In genomic region chr19:18205180-18205915, GRCh38 we compare ENCODE assay signal across 8 cellular contexts. TPM values are rescaled to one million over a fixed set of nuclear protein-coding genes. Genes with fewer than 3 reads are reported as not detected.
A peak's percentile ranks its signal among the peaks of the same experiment; 100 is the strongest.
DNase-seq lines count a peak whose midpoint lies in the region; ATAC-seq and TF ChIP-seq lines count a peak whose summit lies in the region.

No MANE protein-coding gene starts in this region.

- peak overlapping the region; percentile 84 to 100 (median 98) for H3K27ac ChIP-seq in dorsolateral prefrontal cortex

- H3K4me3 ChIP-seq in dorsolateral prefrontal cortex, result peak overlapping the region; percentile 36 to 96 (median 82)

- H3K36me3 Mint-ChIP-seq in activated CD4-positive, alpha-beta T cell treated with anti-CD3 and anti-CD28 coated beads, Interleukin-2, amount 10 ng/mL, durations not matched to agents 24 days and 14 days (ENCODE audit: low read depth), result peaks cover 9% of the 10 kb centered on the region

- peak; percentile 24 for ATAC-seq in left lobe of liver
- ATAC-seq in GM21737 (IDR thresholded peaks at IDR 0.05; ENCODE audit: unreplicated experiment), result no peak
- no peak for ATAC-seq in HG03571 (IDR thresholded peaks at IDR 0.05; ENCODE audit: unreplicated experiment)

- peak in 8 of 56 donors; percentile 3 to 21 (median 11) for TF ChIP-seq CTCF in dorsolateral prefrontal cortex (IDR thresholded peaks at IDR 0.05 in 54 of 56, conservative IDR thresholded peaks at IDR 0.05 in 2 of 56; ENCODE audit: low read depth in 1 of 56, partially characterized antibody in 56 of 56)

- intact Hi-C loops in activated CD4-positive, alpha-beta T cell treated with anti-CD3 and anti-CD28 coated beads, Interleukin-2, amount 10 ng/mL, durations not matched to agents 24 days and 14 days (cut with micrococcal nuclease), result loop anchor here (2.0 kb wide), 2 partner anchors 19 to 73 kb away; no protein-coding TSS in a partner anchor
- intact Hi-C loops in dorsolateral prefrontal cortex (cut with DNase I), result loop anchor here in 1 of 2 donors (5.0 kb wide), 1 partner anchor 117 kb away; the partner anchor contains the start of gene LSM4

- DNase-seq in GDM1 (lab: John Stamatoyannopoulos, UW), result peak; percentile 51
- peak; percentile 74 for DNase-seq in NCI-H146 (lab: John Stamatoyannopoulos, UW)
- peak; percentile 87 for DNase-seq in activated CD4-positive, alpha-beta T cell treated with anti-CD3 and anti-CD28 coated beads, Interleukin-2, amount 10 ng/mL, durations not matched to agents 24 days and 14 days
- peak; percentile 47 to 91 (median 82) for DNase-seq in dorsolateral prefrontal cortex
- peak; percentile 77 for DNase-seq in left lobe of liver (ENCODE audit: low spot score)
- peak; percentile 62 to 66 for DNase-seq in stimulated activated CD4-positive, alpha-beta T cell treated with anti-CD3 and anti-CD28 coated beads, Interleukin-2, amount 100 ng/mL, for 24 hours

- peaks cover 21% of the 10 kb centered on the region for H3K4me1 Mint-ChIP-seq in activated CD4-positive, alpha-beta T cell treated with anti-CD3 and anti-CD28 coated beads, Interleukin-2, amount 10 ng/mL, durations not matched to agents 24 days and 14 days

- H3K27me3 Mint-ChIP-seq in activated CD4-positive, alpha-beta T cell treated with anti-CD3 and anti-CD28 coated beads, Interleukin-2, amount 10 ng/mL, durations not matched to agents 24 days and 14 days, result peaks cover 5% of the 10 kb centered on the region

- H3K27ac Mint-ChIP-seq in activated CD4-positive, alpha-beta T cell treated with anti-CD3 and anti-CD28 coated beads, Interleukin-2, amount 10 ng/mL, durations not matched to agents 24 days and 14 days, result peak overlapping the region; percentile 95

- peak overlapping the region; percentile 84 for H3K4me3 Mint-ChIP-seq in activated CD4-positive, alpha-beta T cell treated with anti-CD3 and anti-CD28 coated beads, Interleukin-2, amount 10 ng/mL, durations not matched to agents 24 days and 14 days

- H3K27me3 ChIP-seq in dorsolateral prefrontal cortex, result no peaks in the 10 kb centered on the region

- H3K9me3 Mint-ChIP-seq in activated CD4-positive, alpha-beta T cell treated with anti-CD3 and anti-CD28 coated beads, Interleukin-2, amount 10 ng/mL, durations not matched to agents 24 days and 14 days, result no peaks in the 10 kb centered on the region

RNA-seq across cellular contexts. Expression of gene RAB3A, which starts 1.5 kb away (rescaled TPM):
- 9.6 and 10.3 TPM in 2 replicates for total RNA-seq in activated CD4-positive, alpha-beta T cell treated with anti-CD3 and anti-CD28 coated beads, Interleukin-2, amount 10 ng/mL, durations not matched to agents 24 days and 14 days
- total RNA-seq in dorsolateral prefrontal cortex (100 to 1,000 TPM; 110 to 560 (median 402) TPM), left lobe of liver (2.1 TPM)

RNA-seq across cellular contexts. Expression of gene MPV17L2, which starts 12.3 kb away (rescaled TPM):
- total RNA-seq in activated CD4-positive, alpha-beta T cell treated with anti-CD3 and anti-CD28 coated beads, Interleukin-2, amount 10 ng/mL, durations not matched to agents 24 days and 14 days, result 18.4 and 20.9 TPM in 2 replicates
- total RNA-seq in dorsolateral prefrontal cortex (10 to 100 TPM in 12 of 120 experiments, 1 to 10 TPM in 108; 3.8 to 12.2 (median 7.5) TPM), left lobe of liver (8.6 TPM)

RNA-seq across cellular contexts. Expression of gene PDE4C, which starts 20.9 kb away (rescaled TPM):
- 0.14 and 0.37 TPM in 2 replicates for total RNA-seq in activated CD4-positive, alpha-beta T cell treated with anti-CD3 and anti-CD28 coated beads, Interleukin-2, amount 10 ng/mL, durations not matched to agents 24 days and 14 days
- total RNA-seq in dorsolateral prefrontal cortex, result 10 to 100 TPM in 12 of 120 experiments, 1 to 10 TPM in 107, under 1 TPM in 1; 0.81 to 14.6 (median 4.8) TPM
- total RNA-seq in left lobe of liver, result 0.60 TPM

RNA-seq across cellular contexts. Expression of gene IFI30, which starts 31.7 kb away (rescaled TPM):
- total RNA-seq in activated CD4-positive, alpha-beta T cell treated with anti-CD3 and anti-CD28 coated beads, Interleukin-2, amount 10 ng/mL, durations not matched to agents 24 days and 14 days, result 49.4 and 52.7 TPM in 2 replicates
- total RNA-seq in dorsolateral prefrontal cortex, result 10 to 100 TPM in 35 of 120 experiments, 1 to 10 TPM in 68, under 1 TPM in 9, not detected in 8; 0.30 to 75.4 (median 7.3) TPM
- 57.6 TPM for total RNA-seq in left lobe of liver

RNA-seq across cellular contexts. Expression of gene PIK3R2, which starts 52.4 kb away (rescaled TPM):
- 19.6 and 20.7 TPM in 2 replicates for total RNA-seq in activated CD4-positive, alpha-beta T cell treated with anti-CD3 and anti-CD28 coated beads, Interleukin-2, amount 10 ng/mL, durations not matched to agents 24 days and 14 days
- total RNA-seq in dorsolateral prefrontal cortex, result 10 to 100 TPM; 32.9 to 92.3 (median 63.4) TPM
- total RNA-seq in left lobe of liver, result 14.8 TPM
